ENCODE assay signal across 14 cellular contexts in the genomic region with DNA sequence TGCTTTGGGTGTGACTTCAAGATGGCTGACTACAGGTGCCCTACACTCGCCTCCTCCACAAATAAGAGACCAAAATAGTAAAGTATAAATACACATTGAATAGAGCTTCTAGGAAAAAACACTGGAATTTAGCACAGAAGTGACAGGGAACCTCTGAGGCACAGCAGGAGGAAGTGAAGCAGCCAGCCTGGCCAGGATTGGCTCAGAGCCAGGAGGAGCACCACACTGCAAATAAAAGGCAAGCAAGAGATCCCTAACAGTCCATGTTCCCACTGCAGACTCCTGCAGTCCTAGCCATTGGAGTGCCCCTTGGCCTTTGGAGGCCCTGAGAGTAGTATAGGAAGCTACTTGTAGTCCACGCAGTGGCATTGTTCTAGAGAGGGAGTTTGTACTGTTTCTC.
DNase-seq lines count a peak whose midpoint lies in the region; ATAC-seq and TF ChIP-seq lines count a peak whose summit lies in the region.
"Had no signal": no experiment of that assay in that cellular context is flagged by ENCODE, and none has a peak within 500 bp of the region (broad histone marks: within the 10 kb centered on the region; RNA-seq: fewer than 3 reads in every experiment).

No MANE protein-coding gene starts in this region.

- no peak overlapping the region for H3K4me3 Mint-ChIP-seq in activated T-helper 17 cell treated with anti-CD3 and anti-CD28 coated beads, Interleukin-2, amount 50 U/mL, for 72 hours
- H3K4me3 Mint-ChIP-seq: activated naive CD4-positive, alpha-beta T cell treated with anti-CD3 and anti-CD28 coated beads, Interleukin-2, amount 50 U/mL, for 24 hours; CD4-positive, CD25-positive, alpha-beta regulatory T cell had no signal

- H3K27ac Mint-ChIP-seq in activated T-helper 17 cell treated with anti-CD3 and anti-CD28 coated beads, Interleukin-2, amount 50 U/mL, for 72 hours: no peak overlapping the region
- H3K27ac Mint-ChIP-seq: activated naive CD4-positive, alpha-beta T cell treated with anti-CD3 and anti-CD28 coated beads, Interleukin-2, amount 50 U/mL, for 24 hours; CD4-positive, CD25-positive, alpha-beta regulatory T cell had no signal

- ATAC-seq in activated T-helper 17 cell treated with anti-CD3 and anti-CD28 coated beads, Interleukin-2, amount 50 U/mL, for 72 hours (replicated peaks): no peak
- no peak for ATAC-seq in GM21529 (IDR thresholded peaks at IDR 0.05; ENCODE audit: unreplicated experiment)

- DNase-seq in CD1c-positive myeloid dendritic cell (ENCODE audit: extremely low spot score) (peak; percentile 14), G401 (ENCODE audit: low spot score) (peak; percentile 7), OCI-M1 (lab: John Stamatoyannopoulos, UW) (peak; percentile 53), fibroblast of pulmonary artery (ENCODE audit: low read depth) (peak; percentile 31), NCI-H1930 (lab: John Stamatoyannopoulos, UW) (no peak)
- DNase-seq: activated CD8-positive, alpha-beta memory T cell treated with anti-CD3 and anti-CD28 coated beads, Interleukin-2, amount 50 U/mL, for 4 hours; CD4-positive, CD25-positive, alpha-beta regulatory T cell; esophagus squamous epithelium; NCI-H526; Right ventricle myocardium superior had no signal

- H3K4me1 Mint-ChIP-seq in activated T-helper 17 cell treated with anti-CD3 and anti-CD28 coated beads, Interleukin-2, amount 50 U/mL, for 72 hours: no peaks in the 10 kb centered on the region
- H3K4me1 Mint-ChIP-seq: activated naive CD4-positive, alpha-beta T cell treated with anti-CD3 and anti-CD28 coated beads, Interleukin-2, amount 50 U/mL, for 24 hours; CD4-positive, CD25-positive, alpha-beta regulatory T cell had no signal

- peaks cover 4% of the 10 kb centered on the region for H3K27me3 Mint-ChIP-seq in activated T-helper 17 cell treated with anti-CD3 and anti-CD28 coated beads, Interleukin-2, amount 50 U/mL, for 72 hours

- H3K4me3 ChIP-seq in fibroblast of pulmonary artery (replicated peaks; ENCODE audit: low read depth, low read length): no peak overlapping the region
- H3K4me3 ChIP-seq: esophagus squamous epithelium, smooth muscle cell had no signal

- TF ChIP-seq CTCF in fibroblast of pulmonary artery (IDR thresholded peaks at IDR 0.05; ENCODE audit: low read length, missing control alignments): no peak

- in situ Hi-C loops in G401 (cut with HindIII; ENCODE audit: low sequenced_read_pairs): no loop called here

- H3K9me3 Mint-ChIP-seq in activated T-helper 17 cell treated with anti-CD3 and anti-CD28 coated beads, Interleukin-2, amount 50 U/mL, for 72 hours: peaks cover 3% of the 10 kb centered on the region

- H3K36me3 Mint-ChIP-seq in activated T-helper 17 cell treated with anti-CD3 and anti-CD28 coated beads, Interleukin-2, amount 50 U/mL, for 72 hours (ENCODE audit: low read depth): no peaks in the 10 kb centered on the region
- H3K36me3 Mint-ChIP-seq: CD4-positive, CD25-positive, alpha-beta regulatory T cell had no signal

Comparison
In these comparisons a context has a peak if more than half of its experiments do, and no peak if none do; other contexts are left out.
1. DNase-seq: peak in CD1c-positive myeloid dendritic cell (single experiment), G401 (single experiment), OCI-M1 (single experiment) and fibroblast of pulmonary artery (single experiment); none in NCI-H1930 (0 of 2).